7 cellular contexts compared by ENCODE assay signal in the genomic region with DNA sequence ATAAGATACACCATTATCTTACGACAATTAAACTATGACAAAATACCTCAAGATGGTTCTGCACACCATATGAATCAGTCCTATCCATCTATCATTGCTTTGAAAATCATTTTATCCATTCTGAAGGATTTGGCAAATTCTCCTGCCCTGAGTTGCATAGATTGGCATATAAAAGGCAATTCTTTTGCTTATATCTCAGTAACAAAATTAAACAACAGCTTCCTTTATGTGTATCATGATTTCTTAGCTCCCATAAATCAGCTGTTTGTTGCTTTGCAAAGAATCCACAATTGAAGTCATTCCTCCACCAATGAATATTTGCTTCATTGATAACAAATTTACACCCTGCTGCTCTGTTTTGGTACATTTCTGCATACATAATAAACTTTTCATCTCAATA.
"Had no signal": no experiment of that assay in that cellular context is flagged by ENCODE, and none has a peak within 500 bp of the region (broad histone marks: within the 10 kb centered on the region; RNA-seq: fewer than 3 reads in every experiment).

No MANE protein-coding gene starts in this region.

- H3K4me2 ChIP-seq: GM23338 had no signal

- ATAC-seq: GM23338, HepG2 had no signal

- H2AFZ ChIP-seq: GM23338 had no signal

- H3K27ac ChIP-seq: HL-60 had no signal

- H3K4me3 ChIP-seq: GM23338 had no signal

- DNase-seq: H9, HCEC 1CT, HFFc6, KBM-7 had no signal
